ENCODE assay signal across 12 cellular contexts in the genomic region with DNA sequence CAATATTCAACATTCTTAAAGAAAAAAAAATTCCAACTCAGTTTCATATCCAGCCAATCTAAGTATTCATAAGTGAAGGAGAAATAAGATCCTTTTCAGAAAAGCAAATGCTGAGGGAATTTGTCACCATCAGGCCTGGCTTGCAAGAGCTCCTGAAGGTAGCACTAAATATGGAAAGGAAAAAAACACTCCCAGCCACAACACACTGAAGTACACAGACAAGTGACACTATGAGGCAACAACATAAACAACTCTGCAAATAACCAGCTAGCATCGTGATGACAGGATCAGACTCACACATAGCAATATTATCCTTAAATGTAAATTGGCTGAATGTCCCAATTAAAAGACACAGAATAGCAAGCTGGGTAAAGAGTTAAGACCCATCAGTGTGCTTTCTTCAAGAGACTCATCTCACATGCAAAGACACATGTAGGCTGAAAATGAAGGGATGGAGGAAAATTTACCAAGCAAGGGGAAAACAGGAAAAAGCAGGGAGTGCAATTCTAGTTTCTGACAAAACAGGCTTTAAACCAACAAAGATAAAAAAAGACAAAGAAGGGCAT.
"Had no signal": no experiment of that assay in that cellular context is flagged by ENCODE, and none has a peak within 500 bp of the region (broad histone marks: within the 10 kb centered on the region; RNA-seq: fewer than 3 reads in every experiment).

No MANE protein-coding gene starts in this region.

- H3K27ac Mint-ChIP-seq: activated T-cell treated with anti-CD3 and anti-CD28 coated beads, Interleukin-2, amount 50 U/mL, for 72 hours; mesothelial cell of epicardium; stimulated activated effector memory CD8-positive, alpha-beta T cell treated with anti-CD3 and anti-CD28 coated beads, Interleukin-12 subunit alpha, Interleukin-12 subunit beta, amount 100 ng/mL, for 72 hours had no signal

- H3K9me3 Mint-ChIP-seq: effector memory CD8-positive, alpha-beta T cell; stimulated activated effector memory CD8-positive, alpha-beta T cell treated with anti-CD3 and anti-CD28 coated beads, Interleukin-12 subunit alpha, Interleukin-12 subunit beta, amount 100 ng/mL, for 72 hours; type B pancreatic cell had no signal

- DNase-seq: activated CD4-positive, alpha-beta T cell treated with anti-CD3 and anti-CD28 coated beads, Interleukin-2, amount 50 U/mL, for 48 hours; activated naive CD4-positive, alpha-beta T cell; activated T-cell treated with anti-CD3 and anti-CD28 coated beads, Interleukin-2, amount 50 U/mL, for 72 hours; caudate nucleus; cortex of kidney; effector memory CD8-positive, alpha-beta T cell; hippocampal formation; kidney glomerular epithelial cell; right cardiac atrium had no signal

- H3K4me3 Mint-ChIP-seq: mesothelial cell of epicardium, type B pancreatic cell had no signal

- H3K36me3 Mint-ChIP-seq: stimulated activated effector memory CD8-positive, alpha-beta T cell treated with anti-CD3 and anti-CD28 coated beads, Interleukin-12 subunit alpha, Interleukin-12 subunit beta, amount 100 ng/mL, for 72 hours; type B pancreatic cell had no signal

- ATAC-seq: activated T-cell treated with anti-CD3 and anti-CD28 coated beads, Interleukin-2, amount 50 U/mL, for 72 hours; effector memory CD8-positive, alpha-beta T cell; stimulated activated effector memory CD8-positive, alpha-beta T cell treated with anti-CD3 and anti-CD28 coated beads, Interleukin-12 subunit alpha, Interleukin-12 subunit beta, amount 100 ng/mL, for 72 hours had no signal

- H3K27me3 Mint-ChIP-seq: type B pancreatic cell had no signal
